ENCODE assay signal across 8 cellular contexts in the genomic region with DNA sequence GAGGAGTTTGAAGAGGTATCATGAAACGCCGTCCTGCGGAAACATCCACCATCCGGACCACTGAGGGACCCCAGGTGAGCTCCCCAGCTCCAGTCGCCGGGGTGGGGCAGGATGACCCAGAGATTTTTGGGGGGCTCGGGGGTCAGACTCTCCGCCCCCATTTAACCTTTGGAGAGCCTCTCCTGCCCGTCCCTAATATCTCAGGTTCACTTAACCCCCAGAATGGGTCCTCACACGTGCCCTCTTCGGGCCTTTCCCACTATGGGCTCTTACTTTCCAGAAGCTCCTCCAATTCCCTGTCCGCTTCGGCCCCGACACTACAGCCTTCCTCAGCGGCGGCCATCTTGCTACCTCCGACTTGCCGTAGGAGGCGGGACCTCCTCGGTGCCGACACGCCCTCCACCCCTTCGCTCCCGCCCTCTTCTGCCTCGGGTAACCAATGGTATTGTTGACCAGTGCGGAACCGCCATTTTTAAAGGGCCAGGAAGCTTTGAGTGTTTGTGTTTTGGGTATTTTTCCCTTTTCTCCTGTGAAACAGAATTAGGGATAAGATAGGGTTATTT. TPM values are rescaled to one million over a fixed set of nuclear protein-coding genes. Genes with fewer than 3 reads are reported as not detected.
DNase-seq lines count a peak whose midpoint lies in the region; TF ChIP-seq lines count a peak whose summit lies in the region.

A gene with protein sequence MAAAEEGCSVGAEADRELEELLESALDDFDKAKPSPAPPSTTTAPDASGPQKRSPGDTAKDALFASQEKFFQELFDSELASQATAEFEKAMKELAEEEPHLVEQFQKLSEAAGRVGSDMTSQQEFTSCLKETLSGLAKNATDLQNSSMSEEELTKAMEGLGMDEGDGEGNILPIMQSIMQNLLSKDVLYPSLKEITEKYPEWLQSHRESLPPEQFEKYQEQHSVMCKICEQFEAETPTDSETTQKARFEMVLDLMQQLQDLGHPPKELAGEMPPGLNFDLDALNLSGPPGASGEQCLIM (minus strand): TSS at position 352 of the 563 bp plus-strand sequence. CDS start 9 bp downstream, at position 343.

- H3K4me3 ChIP-seq in MG63 (peak within 1 kb of the TSS; percentile 98), fibroblast of pulmonary artery (replicated peaks; ENCODE audit: low read depth, low read length) (peak within 1 kb of the TSS; percentile 93)

- H3K27me3 ChIP-seq in H9 (ENCODE audit: insufficient read depth, low read length) (no peaks in the 10 kb centered on the region), MG63 (no peaks in the 10 kb centered on the region)

- H2AK5ac ChIP-seq in H9 (ENCODE audit: insufficient read length, low read length) = no peak within 1 kb of the TSS

- no peak within 1 kb of the TSS for H2BK12ac ChIP-seq in H9 (ENCODE audit: insufficient read length, low read depth, low read length)

- H3K79me2 ChIP-seq in H9 (ENCODE audit: insufficient read depth, low read length) = peaks cover 5% of the 10 kb centered on the region; the same call in 1 of the 2 replicates

- H2BK5ac ChIP-seq in H9 (ENCODE audit: insufficient read length, low read length) = no peak within 1 kb of the TSS

- H3K18ac ChIP-seq in H9 (ENCODE audit: insufficient read length, low read depth, low read length) = peak within 1 kb of the TSS; percentile 62

- peaks cover 40% of the 10 kb centered on the region for H3K36me3 ChIP-seq in MG63

- peak; percentile 93 for DNase-seq in ELR (ENCODE audit: low read depth)
- DNase-seq in H9 = peak; percentile 95
- DNase-seq in MG63 = peak; percentile 95
- DNase-seq in SHP77 treated with DMSO at 0.1 percent for 48 hours (lab: John Stamatoyannopoulos, UW) = peak; percentile 86
- DNase-seq in activated effector memory CD4-positive, alpha-beta T cell treated with anti-CD3 and anti-CD28 coated beads, Interleukin-2, amount 50 U/mL, for 16 hours = peak; percentile 98
- peak; percentile 95 for DNase-seq in fibroblast of pulmonary artery (ENCODE audit: low read depth)

- no peak within 1 kb of the TSS for H4K91ac ChIP-seq in H9 (ENCODE audit: insufficient read length, low read depth, low read length)

- H4K8ac ChIP-seq in H9 (replicated peaks; ENCODE audit: insufficient read length, low read depth, low read length) = no peak within 1 kb of the TSS

- H3K4me1 ChIP-seq in H9 (ENCODE audit: insufficient read depth, low read length) = 0 out of 2 replicates have a peak, but pooled peaks cover 2% of the 10 kb centered on the region

- peak within 1 kb of the TSS; percentile 86 to 96 (median 86) for H3K27ac Mint-ChIP-seq in H9
- peak within 1 kb of the TSS; percentile 91 to 99 (median 99) for H3K27ac Mint-ChIP-seq in nephron
- H3K27ac Mint-ChIP-seq in stimulated activated naive CD8-positive, alpha-beta T cell treated with anti-CD3 and anti-CD28 coated beads, Interleukin-15, Interleukin-2, amounts not matched to agents 100 ng/mL and 50 ng/mL, for 24 hours = peak within 1 kb of the TSS; percentile 93

- H2BK120ac ChIP-seq in H9 (ENCODE audit: low read depth, low read length, poor library complexity, severe bottlenecking) = no peak within 1 kb of the TSS

- H4K20me1 ChIP-seq in H9 (ENCODE audit: control insufficient read depth, insufficient read depth, insufficient read length) = no peaks in the 10 kb centered on the region

- H3K36me3 Mint-ChIP-seq in H9 (ENCODE audit: insufficient read depth in 1 of 3, low read depth in 3 of 3) = peaks cover 20 to 48% (median 46%) of the 10 kb centered on the region in 3 experiments
- H3K36me3 Mint-ChIP-seq in nephron (ENCODE audit: low read depth) = peaks cover 40% of the 10 kb centered on the region
- H3K36me3 Mint-ChIP-seq in stimulated activated naive CD8-positive, alpha-beta T cell treated with anti-CD3 and anti-CD28 coated beads, Interleukin-15, Interleukin-2, amounts not matched to agents 100 ng/mL and 50 ng/mL, for 24 hours (ENCODE audit: low read depth) = peaks cover 29% of the 10 kb centered on the region

- H3K9me3 Mint-ChIP-seq in H9 (no peaks in the 10 kb centered on the region), nephron (no peaks in the 10 kb centered on the region)
- no peaks in the 10 kb centered on the region for H3K9me3 Mint-ChIP-seq in stimulated activated naive CD8-positive, alpha-beta T cell treated with anti-CD3 and anti-CD28 coated beads, Interleukin-15, Interleukin-2, amounts not matched to agents 100 ng/mL and 50 ng/mL, for 24 hours

- no peaks in the 10 kb centered on the region for H3K79me1 ChIP-seq in H9 (ENCODE audit: insufficient read depth, low read depth, low read length, poor library complexity, severe bottlenecking)

- WGBS in H9 (ENCODE audit: extremely low coverage, insufficient read length, low lambda C conversion rate) = no CpG with 5 or more reads among the region's 27 CpGs

- H3K14ac ChIP-seq in H9 (ENCODE audit: insufficient read depth, low read length) = peak within 1 kb of the TSS; percentile 80; the same call in 1 of the 2 replicates

- H3K4ac ChIP-seq in H9 (ENCODE audit: low read depth, low read length) = no peak within 1 kb of the TSS

- H3K4me2 ChIP-seq in H9 (ENCODE audit: insufficient read depth, insufficient read length, low read length) = peak within 1 kb of the TSS; percentile 97

- H3K4me1 Mint-ChIP-seq in H9 (peaks cover 14 to 16% of the 10 kb centered on the region in 2 experiments), nephron (peaks cover 24% of the 10 kb centered on the region)
- peaks cover 22% of the 10 kb centered on the region for H3K4me1 Mint-ChIP-seq in stimulated activated naive CD8-positive, alpha-beta T cell treated with anti-CD3 and anti-CD28 coated beads, Interleukin-15, Interleukin-2, amounts not matched to agents 100 ng/mL and 50 ng/mL, for 24 hours (ENCODE audit: low read depth)

- H3K9me3 ChIP-seq in H9 (ENCODE audit: control insufficient read depth, low read depth, low read length) (no peaks in the 10 kb centered on the region), MG63 (no peaks in the 10 kb centered on the region)

- H3K27me3 Mint-ChIP-seq in H9 (ENCODE audit: low read depth) = no peaks in the 10 kb centered on the region
- H3K27me3 Mint-ChIP-seq in nephron (ENCODE audit: low read depth) = no peaks in the 10 kb centered on the region
- no peaks in the 10 kb centered on the region for H3K27me3 Mint-ChIP-seq in stimulated activated naive CD8-positive, alpha-beta T cell treated with anti-CD3 and anti-CD28 coated beads, Interleukin-15, Interleukin-2, amounts not matched to agents 100 ng/mL and 50 ng/mL, for 24 hours

- no peak within 1 kb of the TSS for H2AFZ ChIP-seq in H9 (ENCODE audit: low read length)

- peak within 1 kb of the TSS; percentile 87 to 96 for H3K4me3 Mint-ChIP-seq in H9
- H3K4me3 Mint-ChIP-seq in nephron = peak within 1 kb of the TSS; percentile 98 to 99 (median 99)
- peak within 1 kb of the TSS; percentile 98 for H3K4me3 Mint-ChIP-seq in stimulated activated naive CD8-positive, alpha-beta T cell treated with anti-CD3 and anti-CD28 coated beads, Interleukin-15, Interleukin-2, amounts not matched to agents 100 ng/mL and 50 ng/mL, for 24 hours

- H3K27ac ChIP-seq in H9 (ENCODE audit: insufficient read length, low read depth, low read length) = no peak within 1 kb of the TSS

- no peak within 1 kb of the TSS for H4K5ac ChIP-seq in H9 (ENCODE audit: insufficient read length, low read depth, low read length)

- no peak within 1 kb of the TSS for H2BK15ac ChIP-seq in H9 (ENCODE audit: low read depth, low read length)

- H3K56ac ChIP-seq in H9 (ENCODE audit: insufficient read length, low read depth, low read length) = no peak within 1 kb of the TSS

- no peak for TF ChIP-seq CTCF in H9 (conservative IDR thresholded peaks at IDR 0.05)
- TF ChIP-seq CTCF in fibroblast of pulmonary artery (IDR thresholded peaks at IDR 0.05; ENCODE audit: low read length, missing control alignments) = no peak
- TF ChIP-seq CTCF in nephron (IDR thresholded peaks at IDR 0.05; ENCODE audit: unreplicated experiment in 3 of 3) = no peak

- peak within 1 kb of the TSS; percentile 87 for H3K9ac ChIP-seq in H9 (ENCODE audit: extremely low read depth, insufficient read length, low read length)

- no peak within 1 kb of the TSS for H3K23ac ChIP-seq in H9 (ENCODE audit: insufficient read length, low read depth, low read length)

- H3K23me2 ChIP-seq in H9 (ENCODE audit: insufficient read length, low read depth, low read length, poor library complexity, severe bottlenecking) = peaks cover 4% of the 10 kb centered on the region

- no peak within 1 kb of the TSS for H3T11ph ChIP-seq in H9 (ENCODE audit: low read length)

- no peak within 1 kb of the TSS for H2BK20ac ChIP-seq in H9 (ENCODE audit: low read depth, low read length, poor library complexity, severe bottlenecking)

RNA-seq across cellular contexts. Expression of the gene that starts here (rescaled TPM):
- total RNA-seq in H9 (2021) = 86.8 and 92.7 TPM in 2 replicates
- total RNA-seq in MG63 (2014; rRNA removed; shearing (Covaris generic); ENCODE audit: low replicate concordance) = 23.7 and 27.2 TPM in 2 replicates
